30 cellular contexts compared by ENCODE assay signal in the genomic region with DNA sequence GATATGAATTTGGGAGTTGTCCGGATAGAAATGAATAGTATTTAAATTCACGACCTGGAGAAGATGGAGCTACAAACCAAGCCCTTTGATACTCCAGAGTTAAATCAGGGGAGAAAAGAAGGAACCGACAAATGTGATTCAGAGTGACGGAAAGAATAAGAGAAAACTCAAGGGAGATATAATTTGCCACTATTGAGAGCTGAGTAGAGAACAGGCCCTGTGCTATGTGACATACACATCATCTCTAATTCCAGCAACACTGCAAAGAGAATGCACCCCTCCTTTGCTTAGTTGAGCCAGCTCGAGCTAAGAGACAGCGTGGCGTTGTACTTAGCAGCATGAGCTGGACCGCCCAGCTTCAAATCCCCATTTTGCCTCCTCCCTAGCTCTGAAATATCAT.
"Had no signal": no experiment of that assay in that cellular context is flagged by ENCODE, and none has a peak within 500 bp of the region (broad histone marks: within the 10 kb centered on the region; RNA-seq: fewer than 3 reads in every experiment).

No MANE protein-coding gene starts in this region.

- H3K27me3 ChIP-seq: adrenal gland, ascending aorta, body of pancreas, brain microvascular endothelial cell, breast epithelium, cardiac muscle cell had no signal

- H3K4me3 ChIP-seq: adrenal gland, ascending aorta, body of pancreas, breast epithelium, cardiac muscle cell had no signal

- DNase-seq: activated effector memory CD4-positive, alpha-beta T cell treated with anti-CD3 and anti-CD28 coated beads, Interleukin-2, amount 50 U/mL, for 16 hours; activated effector memory CD4-positive, alpha-beta T cell treated with Interleukin-2 at 50 U/mL for 16 hours; activated gamma-delta T cell; activated gamma-delta T cell treated with Interleukin-2 at 50 U/mL for 16 hours; activated naive CD4-positive, alpha-beta T cell; activated naive CD4-positive, alpha-beta T cell treated with anti-CD3 and anti-CD28 coated beads for 36 hours; activated naive CD4-positive, alpha-beta T cell treated with anti-CD3 and anti-CD28 coated beads, Interleukin-2, amount 10 ng/mL, durations not matched to agents 7 days and 5 days; activated naive CD4-positive, alpha-beta T cell treated with anti-CD3 and anti-CD28 coated beads, Interleukin-2, amount 50 U/mL, for 16 hours; activated naive CD4-positive, alpha-beta T cell treated with Interleukin-2 at 50 U/mL for 16 hours; activated naive CD8-positive, alpha-beta T cell treated with anti-CD3 and anti-CD28 coated beads for 36 hours; activated naive CD8-positive, alpha-beta T cell treated with anti-CD3 and anti-CD28 coated beads, Interleukin-2, amount 10 ng/mL, durations not matched to agents 7 days and 5 days; activated naive CD8-positive, alpha-beta T cell treated with anti-CD3 and anti-CD28 coated beads, Interleukin-2, amount 50 U/mL, for 24 hours; activated T-cell treated with anti-CD3 and anti-CD28 coated beads, Interleukin-2, amount 50 U/mL, for 1 hour; activated T-cell treated with anti-CD3 and anti-CD28 coated beads, Interleukin-2, amount 50 U/mL, for 24 hours; activated T-cell treated with anti-CD3 and anti-CD28 coated beads, Interleukin-2, amount 50 U/mL, for 4 hours; activated T-cell treated with anti-CD3 and anti-CD28 coated beads, Interleukin-2, amount 50 U/mL, for 48 hours; activated T-cell treated with anti-CD3 and anti-CD28 coated beads, Interleukin-2, amount 50 U/mL, for 72 hours; adrenal gland; amniotic stem cell; amygdala; anterior cingulate cortex; aorta; body of pancreas; brain microvascular endothelial cell; caudate nucleus; central memory CD4-positive, alpha-beta T cell; cerebellar nuclear complex had no signal

- H3K9me3 ChIP-seq: adrenal gland, ascending aorta, body of pancreas had no signal

- H3K27ac ChIP-seq: adrenal gland, ascending aorta, body of pancreas, brain microvascular endothelial cell, breast epithelium, cardiac muscle cell had no signal

- H3K36me3 ChIP-seq: adrenal gland, ascending aorta, brain microvascular endothelial cell, breast epithelium, cardiac muscle cell had no signal
